ENCODE assay signal across 35 cellular contexts in genomic region chr19:13343514-13343913, GRCh38.
"Had no signal": no experiment of that assay in that cellular context is flagged by ENCODE, and none has a peak within 500 bp of the region (broad histone marks: within the 10 kb centered on the region; RNA-seq: fewer than 3 reads in every experiment).

No MANE protein-coding gene starts in this region.

- FAIRE-seq: astrocyte, TTC549 had no signal

- H3K9me3 Mint-ChIP-seq: activated T-cell treated with anti-CD3 and anti-CD28 coated beads, Interleukin-2, amount 50 U/mL, for 4 hours; activated T-helper 17 cell treated with anti-CD3 and anti-CD28 coated beads, Interleukin-2, amount 50 U/mL, for 72 hours had no signal

- H3K9me3 ChIP-seq: adrenal gland, body of pancreas had no signal

- DNase-seq: activated B cell treated with CpG ODN at 0.5 μM for 24 hours; activated CD4-positive, alpha-beta memory T cell treated with anti-CD3 and anti-CD28 coated beads for 36 hours; activated CD4-positive, alpha-beta T cell treated with anti-CD3 and anti-CD28 coated beads for 4 hours; activated CD4-positive, alpha-beta T cell treated with anti-CD3 and anti-CD28 coated beads, Interleukin-2, amount 10 ng/mL, durations not matched to agents 24 days and 14 days; activated CD4-positive, alpha-beta T cell treated with anti-CD3 and anti-CD28 coated beads, Interleukin-2, amount 50 U/mL, for 1 hour; activated CD4-positive, alpha-beta T cell treated with anti-CD3 and anti-CD28 coated beads, Interleukin-2, amount 50 U/mL, for 4 hours; activated CD4-positive, CD25-positive, alpha-beta regulatory T cell treated with anti-CD3 and anti-CD28 coated beads, Interleukin-2, amount 50 U/mL, for 72 hours; activated CD8-positive, alpha-beta memory T cell treated with anti-CD3 and anti-CD28 coated beads, Interleukin-2, amount 50 U/mL, for 4 hours; activated CD8-positive, alpha-beta T cell treated with anti-CD3 and anti-CD28 coated beads for 36 hours; activated effector memory CD4-positive, alpha-beta T cell treated with anti-CD3 and anti-CD28 coated beads, Interleukin-2, amount 50 U/mL, for 16 hours; activated gamma-delta T cell treated with Interleukin-2 at 50 U/mL for 16 hours; activated naive CD4-positive, alpha-beta T cell; activated naive CD4-positive, alpha-beta T cell treated with anti-CD3 and anti-CD28 coated beads for 36 hours; activated naive CD4-positive, alpha-beta T cell treated with anti-CD3 and anti-CD28 coated beads, Interleukin-2, amount 50 U/mL, for 16 hours; activated naive CD8-positive, alpha-beta T cell treated with anti-CD3 and anti-CD28 coated beads for 36 hours; activated T-cell treated with anti-CD3 and anti-CD28 coated beads for 4 hours; activated T-cell treated with anti-CD3 and anti-CD28 coated beads, Interleukin-2, amount 50 U/mL, for 1 hour; activated T-cell treated with anti-CD3 and anti-CD28 coated beads, Interleukin-2, amount 50 U/mL, for 4 hours; activated T-cell treated with anti-CD3 and anti-CD28 coated beads, Interleukin-2, amount 50 U/mL, for 72 hours; adrenal gland; amniotic stem cell; aorta; body of pancreas; brain microvascular endothelial cell; central memory CD4-positive, alpha-beta T cell; T-helper 2 cell; T-helper 9 cell had no signal

- H3K27ac Mint-ChIP-seq: activated B cell treated with CpG ODN at 0.5 μM for 24 hours; activated CD4-positive, alpha-beta memory T cell treated with anti-CD3 and anti-CD28 coated beads for 36 hours; activated CD4-positive, alpha-beta T cell treated with anti-CD3 and anti-CD28 coated beads, Interleukin-2, amount 10 ng/mL, durations not matched to agents 24 days and 14 days; activated CD8-positive, alpha-beta T cell treated with anti-CD3 and anti-CD28 coated beads for 36 hours; activated naive CD4-positive, alpha-beta T cell treated with anti-CD3 and anti-CD28 coated beads for 36 hours; activated naive CD4-positive, alpha-beta T cell treated with anti-CD3 and anti-CD28 coated beads, Interleukin-2, amount 50 U/mL, for 72 hours; activated naive CD8-positive, alpha-beta T cell treated with anti-CD3 and anti-CD28 coated beads for 36 hours; activated T-cell treated with anti-CD3 and anti-CD28 coated beads, Interleukin-2, amount 50 U/mL, for 72 hours; activated T-helper 1 cell treated with anti-CD3 and anti-CD28 coated beads, Interleukin-12 subunit alpha, Interleukin-12 subunit beta, Interleukin-2, Interleukin-4 antibody, amounts not matched to agents 30 ng/mL and 10 ng/mL and 1 ng/mL, durations not matched to agents 14 hours and 24 hours and 36 hours; activated T-helper 17 cell treated with anti-CD3 and anti-CD28 coated beads, Interleukin-2, amount 50 U/mL, for 72 hours; T-helper 2 cell treated with Interferon-gamma antibody and Interleukin-4, amounts not matched to agents 5 μg/mL and 100 μg/mL, for 36 hours had no signal

- H3K4me1 ChIP-seq: adrenal gland, body of pancreas, breast epithelium had no signal

- H3K4me3 ChIP-seq: adrenal gland, body of pancreas, breast epithelium had no signal

- H3K36me3 Mint-ChIP-seq: activated CD4-positive, alpha-beta memory T cell treated with anti-CD3 and anti-CD28 coated beads for 36 hours; activated naive CD4-positive, alpha-beta T cell treated with anti-CD3 and anti-CD28 coated beads, Interleukin-2, amount 50 U/mL, for 72 hours; activated naive CD8-positive, alpha-beta T cell treated with anti-CD3 and anti-CD28 coated beads for 36 hours had no signal

- H3K27ac ChIP-seq: adrenal gland, body of pancreas, brain microvascular endothelial cell, breast epithelium, VCaP had no signal

- H3K36me3 ChIP-seq: adrenal gland, brain microvascular endothelial cell, breast epithelium had no signal

- H3K27me3 Mint-ChIP-seq: activated CD4-positive, alpha-beta T cell treated with anti-CD3 and anti-CD28 coated beads, Interleukin-2, amount 10 ng/mL, durations not matched to agents 24 days and 14 days had no signal

- H3K4me3 Mint-ChIP-seq: activated B cell treated with CpG ODN at 0.5 μM for 24 hours; activated CD4-positive, alpha-beta memory T cell treated with anti-CD3 and anti-CD28 coated beads for 36 hours; activated CD4-positive, alpha-beta T cell treated with anti-CD3 and anti-CD28 coated beads, Interleukin-2, amount 10 ng/mL, durations not matched to agents 24 days and 14 days; activated CD8-positive, alpha-beta T cell treated with anti-CD3 and anti-CD28 coated beads for 36 hours; activated naive CD4-positive, alpha-beta T cell treated with anti-CD3 and anti-CD28 coated beads for 36 hours; activated naive CD8-positive, alpha-beta T cell treated with anti-CD3 and anti-CD28 coated beads for 36 hours; activated T-cell treated with anti-CD3 and anti-CD28 coated beads, Interleukin-2, amount 50 U/mL, for 4 hours; activated T-cell treated with anti-CD3 and anti-CD28 coated beads, Interleukin-2, amount 50 U/mL, for 72 hours; activated T-helper 1 cell treated with anti-CD3 and anti-CD28 coated beads, Interleukin-12 subunit alpha, Interleukin-12 subunit beta, Interleukin-2, Interleukin-4 antibody, amounts not matched to agents 30 ng/mL and 10 ng/mL and 1 ng/mL, durations not matched to agents 14 hours and 24 hours and 36 hours; activated T-helper 17 cell treated with anti-CD3 and anti-CD28 coated beads, Interleukin-2, amount 50 U/mL, for 72 hours; T-helper 2 cell treated with Interferon-gamma antibody and Interleukin-4, amounts not matched to agents 5 μg/mL and 100 μg/mL, for 36 hours had no signal

- H3K4me1 Mint-ChIP-seq: activated B cell treated with CpG ODN at 0.5 μM for 24 hours; activated CD4-positive, alpha-beta T cell treated with anti-CD3 and anti-CD28 coated beads, Interleukin-2, amount 10 ng/mL, durations not matched to agents 24 days and 14 days; activated naive CD8-positive, alpha-beta T cell treated with anti-CD3 and anti-CD28 coated beads for 36 hours; activated T-helper 17 cell treated with anti-CD3 and anti-CD28 coated beads, Interleukin-2, amount 50 U/mL, for 72 hours had no signal

- H3K27me3 ChIP-seq: adrenal gland, body of pancreas, brain microvascular endothelial cell, breast epithelium had no signal

- ATAC-seq: activated CD8-positive, alpha-beta T cell treated with anti-CD3 and anti-CD28 coated beads for 36 hours; activated naive CD4-positive, alpha-beta T cell treated with anti-CD3 and anti-CD28 coated beads, Interleukin-2, amount 50 U/mL, for 72 hours; activated T-cell treated with anti-CD3 and anti-CD28 coated beads, Interleukin-2, amount 50 U/mL, for 4 hours; activated T-cell treated with anti-CD3 and anti-CD28 coated beads, Interleukin-2, amount 50 U/mL, for 72 hours; activated T-helper 17 cell treated with anti-CD3 and anti-CD28 coated beads, Interleukin-2, amount 50 U/mL, for 72 hours; body of pancreas had no signal
